8 cellular contexts compared by ENCODE assay signal in the genomic region with DNA sequence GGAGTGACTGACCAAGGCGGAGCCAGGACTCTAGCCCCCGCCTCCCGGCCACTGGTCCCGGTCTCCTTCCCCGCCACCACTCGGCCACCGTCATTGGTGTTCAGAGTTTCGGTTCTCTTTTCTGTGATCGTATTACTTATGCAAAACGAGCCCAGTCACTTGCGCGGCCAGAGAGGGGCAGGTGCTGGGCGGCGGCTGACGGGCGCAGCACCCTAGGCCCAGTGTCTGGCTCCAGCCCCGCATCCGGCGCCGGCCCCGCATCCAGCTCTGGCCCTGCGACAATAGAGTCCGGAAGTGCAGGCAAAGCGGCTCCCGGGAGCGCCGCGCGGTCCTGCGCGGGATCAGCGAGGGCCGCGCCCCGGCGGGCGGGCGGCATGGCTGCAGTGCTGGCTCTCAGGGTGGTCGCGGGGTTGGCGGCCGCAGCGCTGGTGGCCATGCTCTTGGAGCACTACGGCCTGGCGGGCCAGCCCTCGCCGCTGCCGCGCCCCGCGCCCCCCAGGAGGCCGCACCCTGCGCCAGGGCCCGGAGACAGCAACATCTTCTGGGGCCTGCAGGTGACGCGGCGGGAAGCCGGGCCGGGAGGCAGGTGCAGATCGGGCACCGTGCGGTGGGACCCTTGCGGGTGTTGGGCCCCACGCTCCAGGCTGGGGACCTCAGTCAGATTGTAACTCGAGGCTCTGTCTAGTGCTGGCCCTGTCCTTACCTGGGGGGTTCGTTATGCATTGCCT. TPM values are rescaled to one million over a fixed set of nuclear protein-coding genes. Genes with fewer than 3 reads are reported as not detected.
A peak's percentile ranks its signal among the peaks of the same experiment; 100 is the strongest.
DNase-seq lines count a peak whose midpoint lies in the region; ATAC-seq, FAIRE-seq and TF ChIP-seq lines count a peak whose summit lies in the region.

TSS of gene TMEM62 (plus strand) at position 158 of the 728 bp plus-strand sequence. CDS start at position 375, 217 bp downstream.

- peak; percentile 10 for DNase-seq in DMS114 treated with DMSO at 0.1 percent for 48 hours (lab: John Stamatoyannopoulos, UW; ENCODE audit: unreplicated experiment)
- peak; percentile 67 for DNase-seq in HTR-8/SVneo (ENCODE audit: insufficient read length, low spot score)
- peak; percentile 79 for DNase-seq in RPMI7951 (ENCODE audit: low read depth)
- DNase-seq in fibroblast of lung (ENCODE audit: low read depth in 2 of 2): peak; percentile 48 to 60
- peak; percentile 90 for DNase-seq in naive B cell
- peak; percentile 77 for DNase-seq in stimulated activated naive CD8-positive, alpha-beta T cell treated with anti-CD3 and anti-CD28 coated beads, Interleukin-15, Interleukin-2, amounts not matched to agents 100 U/mL and 50 U/mL, for 24 hours

- H3K27ac Mint-ChIP-seq in activated T-helper 17 cell treated with anti-CD3 and anti-CD28 coated beads, Interleukin-2, amount 50 U/mL, for 72 hours: peak within 1 kb of the TSS; percentile 91
- H3K27ac Mint-ChIP-seq in naive B cell: peak within 1 kb of the TSS; percentile 94 to 98 (median 98)

- no peaks in the 10 kb centered on the region for H3K27me3 ChIP-seq in fibroblast of lung (ENCODE audit: control insufficient read depth, insufficient read depth, low read length)

- H3K4me3 Mint-ChIP-seq in activated T-helper 17 cell treated with anti-CD3 and anti-CD28 coated beads, Interleukin-2, amount 50 U/mL, for 72 hours: peak within 1 kb of the TSS; percentile 90
- peak within 1 kb of the TSS; percentile 89 to 97 (median 95) for H3K4me3 Mint-ChIP-seq in naive B cell

- H3K79me2 ChIP-seq in fibroblast of lung (ENCODE audit: control insufficient read depth, insufficient read depth, low read length): peaks cover 5% of the 10 kb centered on the region

- peaks cover 7% of the 10 kb centered on the region for H3K4me1 ChIP-seq in fibroblast of lung (ENCODE audit: control insufficient read depth, extremely low read depth, insufficient read depth, low read length)

- peak within 1 kb of the TSS; percentile 98 for H2AFZ ChIP-seq in fibroblast of lung (ENCODE audit: low read length)

- peak within 1 kb of the TSS; percentile 85 for H3K9ac ChIP-seq in fibroblast of lung (ENCODE audit: insufficient read depth, low read length)

- ATAC-seq in GM21367 (IDR thresholded peaks at IDR 0.05; ENCODE audit: unreplicated experiment) (peak; percentile 86), naive B cell (ENCODE audit: low read depth in 2 of 2) (peak; percentile 92 to 93)
- peak; percentile 91 for ATAC-seq in activated T-helper 17 cell treated with anti-CD3 and anti-CD28 coated beads, Interleukin-2, amount 50 U/mL, for 72 hours (replicated peaks)
- peak; percentile 77 for ATAC-seq in stimulated activated naive CD8-positive, alpha-beta T cell treated with anti-CD3 and anti-CD28 coated beads, Interleukin-15, Interleukin-2, amounts not matched to agents 100 U/mL and 50 U/mL, for 24 hours

- peak within 1 kb of the TSS; percentile 77 for H3K27ac ChIP-seq in fibroblast of lung (ENCODE audit: insufficient read depth, low read length)

- H4K20me1 ChIP-seq in fibroblast of lung (ENCODE audit: control insufficient read depth, extremely low read depth, insufficient read depth, low read length): no peaks in the 10 kb centered on the region

- no peak for TF ChIP-seq CTCF in fibroblast of lung (conservative IDR thresholded peaks at IDR 0.05 in 1 of 2, IDR thresholded peaks at IDR 0.05 in 1 of 2; ENCODE audit: low read depth in 1 of 2, low read length in 2 of 2)

- H3K4me2 ChIP-seq in fibroblast of lung (ENCODE audit: extremely low read depth, insufficient read depth, low read length): peak within 1 kb of the TSS; percentile 100

- peaks cover 32% of the 10 kb centered on the region for H3K36me3 Mint-ChIP-seq in activated T-helper 17 cell treated with anti-CD3 and anti-CD28 coated beads, Interleukin-2, amount 50 U/mL, for 72 hours (ENCODE audit: low read depth)
- peaks cover 6 to 16% of the 10 kb centered on the region in 2 donors for H3K36me3 Mint-ChIP-seq in naive B cell

- peaks cover 3% of the 10 kb centered on the region for H3K9me3 Mint-ChIP-seq in activated T-helper 17 cell treated with anti-CD3 and anti-CD28 coated beads, Interleukin-2, amount 50 U/mL, for 72 hours
- peaks cover 0 to 12% (median 8%) of the 10 kb centered on the region in 7 donors for H3K9me3 Mint-ChIP-seq in naive B cell

- no peaks in the 10 kb centered on the region for H3K9me3 ChIP-seq in fibroblast of lung (ENCODE audit: control insufficient read depth, insufficient read depth, low read depth, low read length)

- peaks cover 9% of the 10 kb centered on the region for H3K4me1 Mint-ChIP-seq in activated T-helper 17 cell treated with anti-CD3 and anti-CD28 coated beads, Interleukin-2, amount 50 U/mL, for 72 hours
- H3K4me1 Mint-ChIP-seq in naive B cell: peaks cover 20 to 32% (median 28%) of the 10 kb centered on the region in 3 donors

- peaks cover 2% of the 10 kb centered on the region for H3K36me3 ChIP-seq in fibroblast of lung (ENCODE audit: control insufficient read depth, insufficient read depth, low read length)

- no peaks in the 10 kb centered on the region for H3K27me3 Mint-ChIP-seq in activated T-helper 17 cell treated with anti-CD3 and anti-CD28 coated beads, Interleukin-2, amount 50 U/mL, for 72 hours
- no peaks in the 10 kb centered on the region for H3K27me3 Mint-ChIP-seq in naive B cell

- no peak for FAIRE-seq in HTR-8/SVneo (lab: Jason Lieb, UNC)

- peak within 1 kb of the TSS; percentile 72 to 91 (median 88) for H3K4me3 ChIP-seq in fibroblast of lung (replicated peaks in 1 of 4; ENCODE audit: control extremely low read depth in 1 of 4, insufficient read depth in 1 of 4, low read depth in 3 of 4, low read length in 4 of 4)

RNA-seq across cellular contexts. Expression of gene TMEM62, which starts in this region (rescaled TPM):
- 15.8 and 16.1 TPM in 2 replicates for total RNA-seq in RPMI7951 (2014; rRNA removed; shearing (Covaris generic))
- 10 to 100 TPM; 15.7 to 21.4 TPM for total RNA-seq in activated T-helper 17 cell treated with anti-CD3 and anti-CD28 coated beads, Interleukin-2, amount 50 U/mL, for 72 hours
- total RNA-seq in fibroblast of lung: 11.8 and 20.8 TPM in 2 replicates
- polyA plus RNA-seq in fibroblast of lung (8.0 and 10.7 TPM in 2 replicates), naive B cell (ENCODE audit: low read depth in 6 of 6) (10 to 100 TPM; 17.2 to 27.8 (median 25.2) TPM)
- polyA plus RNA-seq in fibroblast of lung (2012): 7.5 and 9.2 TPM in 2 replicates
- 0.31 and 1.6 TPM in 2 replicates for polyA minus RNA-seq in fibroblast of lung (ENCODE audit: low replicate concordance)

Comparison
In these comparisons a context has a peak if more than half of its experiments do, and no peak if none do; other contexts are left out.
1. Peak in every context shown above with its lines: DNase-seq, ATAC-seq, H3K4me3 ChIP-seq and H3K27ac ChIP-seq.
2. DNase-seq: peak in every context shown above with its lines; median percentile 90 in naive B cell; 79 in RPMI7951; 77 in stimulated activated naive CD8-positive, alpha-beta T cell treated with anti-CD3 and anti-CD28 coated beads, Interleukin-15, Interleukin-2, amounts not matched to agents 100 U/mL and 50 U/mL, for 24 hours; 67 in HTR-8/SVneo; 54 in fibroblast of lung; 10 in DMS114 treated with DMSO at 0.1 percent for 48 hours.